ENCODE assay signal across 8 cellular contexts in genomic region chr1:10152709-10153284, GRCh38. TPM values are rescaled to one million over a fixed set of nuclear protein-coding genes. Genes with fewer than 3 reads are reported as not detected.
DNase-seq lines count a peak whose midpoint lies in the region; ATAC-seq, FAIRE-seq and TF ChIP-seq lines count a peak whose summit lies in the region.

No MANE protein-coding gene starts in this region.

- H3K27me3 Mint-ChIP-seq in activated T-cell treated with anti-CD3 and anti-CD28 coated beads, Interleukin-2, amount 50 U/mL, for 24 hours, result no peaks in the 10 kb centered on the region

- no peaks in the 10 kb centered on the region for H3K4me1 ChIP-seq in ovary (ENCODE audit: insufficient read depth)

- intact Hi-C loops in ovary (cut with DNase I), result no loop called here

- FAIRE-seq in frontal cortex (lab: Jason Lieb, UNC), result no peak

- no peaks in the 10 kb centered on the region for H3K4me1 Mint-ChIP-seq in activated T-cell treated with anti-CD3 and anti-CD28 coated beads, Interleukin-2, amount 50 U/mL, for 24 hours (ENCODE audit: low read depth)

- no peaks in the 10 kb centered on the region for H3K36me3 ChIP-seq in ovary

- peak; percentile 20 for DNase-seq in NCI-H2227 (lab: John Stamatoyannopoulos, UW; ENCODE audit: unreplicated experiment)
- no peak for DNase-seq in NCI-H2227 treated with DMSO at 0.1 percent for 48 hours (lab: John Stamatoyannopoulos, UW)
- DNase-seq in NCI-H2029 (lab: John Stamatoyannopoulos, UW), result peak; percentile 15
- peak; percentile 45 for DNase-seq in activated T-cell treated with anti-CD3 and anti-CD28 coated beads, Interleukin-2, amount 50 U/mL, for 24 hours
- DNase-seq in frontal cortex (ENCODE audit: low spot score in 2 of 2), result peak; percentile 24 to 41
- DNase-seq in ovary, result peak; percentile 19 to 65 (median 47)
- DNase-seq in DMS79 (lab: John Stamatoyannopoulos, UW), result no peak

- no peaks in the 10 kb centered on the region for H3K9me3 ChIP-seq in ovary

- no peaks in the 10 kb centered on the region for H3K27me3 ChIP-seq in ovary

- WGBS in ovary, 3 donors, result 85 to 92% (median 91%) methylated on average over 8 of the region's 8 CpGs

- peaks cover 32% of the 10 kb centered on the region for H3K36me3 Mint-ChIP-seq in activated T-cell treated with anti-CD3 and anti-CD28 coated beads, Interleukin-2, amount 50 U/mL, for 24 hours (ENCODE audit: low read depth)

- H3K4me3 ChIP-seq in ovary, result no peak overlapping the region

- TF ChIP-seq POLR2A in ovary (IDR thresholded peaks at IDR 0.05), result no peak

- no peak for ATAC-seq in GM21360 (IDR thresholded peaks at IDR 0.05; ENCODE audit: unreplicated experiment)

- H3K9me3 Mint-ChIP-seq in activated T-cell treated with anti-CD3 and anti-CD28 coated beads, Interleukin-2, amount 50 U/mL, for 24 hours, result no peaks in the 10 kb centered on the region

- H3K4me3 Mint-ChIP-seq in activated T-cell treated with anti-CD3 and anti-CD28 coated beads, Interleukin-2, amount 50 U/mL, for 24 hours, result no peak overlapping the region

- H3K27ac ChIP-seq in ovary, result no peak overlapping the region

- no peak for TF ChIP-seq EP300 in ovary (IDR thresholded peaks at IDR 0.05)

- no peak overlapping the region for H3K27ac Mint-ChIP-seq in activated T-cell treated with anti-CD3 and anti-CD28 coated beads, Interleukin-2, amount 50 U/mL, for 24 hours

- TF ChIP-seq CTCF in ovary (IDR thresholded peaks at IDR 0.05), result no peak

RNA-seq across cellular contexts. Expression of gene KIF1B, which starts 57.6 kb away (rescaled TPM):
- total RNA-seq in frontal cortex (162 TPM), ovary (10 to 100 TPM; 34.8 to 44.2 (median 38.0) TPM)
- 10 to 100 TPM; 11.5 to 27.7 TPM for polyA plus RNA-seq in ovary

Comparison
In these comparisons a context has a peak if more than half of its experiments do, and no peak if none do; other contexts are left out.
1. DNase-seq: peak in NCI-H2227 (single experiment), NCI-H2029 (single experiment), activated T-cell treated with anti-CD3 and anti-CD28 coated beads, Interleukin-2, amount 50 U/mL, for 24 hours (single experiment), frontal cortex (2 of 2) and ovary (5 of 5); none in NCI-H2227 treated with DMSO at 0.1 percent for 48 hours (single experiment) and DMS79 (single experiment).